Comparison of ENCODE assay signal across 1 cellular context in genomic region chr20:3117839-3118379, GRCh38.
TF ChIP-seq lines count a peak whose summit lies in the region.

No MANE protein-coding gene starts in this region.

TF ChIP-seq in IMR-90, 13 proteins besides CTCF, POLR2A, EP300 and RAD21:
- peak; percentile 43 for TF ChIP-seq SMC3 (IDR thresholded peaks at IDR 0.05; ENCODE audit: low read depth, low read length)
- TF ChIP-seq CEBPB (IDR thresholded peaks at IDR 0.05; ENCODE audit: low read depth, low read length): peak; percentile 97
